Comparison of ENCODE assay signal across 8 cellular contexts in genomic region chr13:48222358-48223015, GRCh38. TPM values are rescaled to one million over a fixed set of nuclear protein-coding genes. Genes with fewer than 3 reads are reported as not detected.
DNase-seq lines count a peak whose midpoint lies in the region; TF ChIP-seq lines count a peak whose summit lies in the region.

No MANE protein-coding gene starts in this region.

- TF ChIP-seq EP300 in sigmoid colon (IDR thresholded peaks at IDR 0.05), result no peak

- TF ChIP-seq CTCF in fibroblast of pulmonary artery (IDR thresholded peaks at IDR 0.05; ENCODE audit: low read length, missing control alignments) (no peak), sigmoid colon (IDR thresholded peaks at IDR 0.05) (no peak)

- intact Hi-C loops in sigmoid colon (cut with DNase I), result no loop called here
- intact Hi-C loops in posterior vena cava (cut with DNase I), result loop anchor here in 1 of 2 donors (10.0 kb wide), 1 partner anchor 78 kb away; no protein-coding TSS in a partner anchor

- peak; percentile 5 for DNase-seq in Daoy (ENCODE audit: low read depth)
- DNase-seq in SKM-1 treated with dmso at 0.1 percent for 144 hours (lab: John Stamatoyannopoulos, UW; ENCODE audit: unreplicated experiment), result peak; percentile 61
- peak; percentile 65 for DNase-seq in fibroblast of pulmonary artery (ENCODE audit: low read depth)
- DNase-seq in sigmoid colon, result peak; percentile 73
- no peak for DNase-seq in NCI-H1436 treated with DMSO at 0.1 percent for 48 hours (lab: John Stamatoyannopoulos, UW)
- DNase-seq in stimulated activated CD8-positive, alpha-beta memory T cell treated with anti-CD3 and anti-CD28 coated beads, Interleukin-4, amount 100 ng/mL, for 48 hours, result no peak
- no peak for DNase-seq in posterior vena cava (ENCODE audit: low spot score)
- no peak for DNase-seq in DMS153 treated with DMSO at 0.1 percent for 48 hours (lab: John Stamatoyannopoulos, UW; ENCODE audit: unreplicated experiment)

- 57 to 60% methylated on average over 11 of the region's 11 CpGs for WGBS in sigmoid colon, 2 donors

- peak overlapping the region; percentile 32 for H3K4me3 ChIP-seq in fibroblast of pulmonary artery (replicated peaks; ENCODE audit: low read depth, low read length)
- peak overlapping the region; percentile 13 to 39 (median 28) for H3K4me3 ChIP-seq in sigmoid colon

- no peak for TF ChIP-seq POLR2A in sigmoid colon (IDR thresholded peaks at IDR 0.05)

- peak overlapping the region; percentile 64 to 73 (median 68) for H3K27ac ChIP-seq in sigmoid colon

- no peaks in the 10 kb centered on the region for H3K36me3 ChIP-seq in sigmoid colon

- H3K9me3 ChIP-seq in sigmoid colon, result no peaks in the 10 kb centered on the region

- H3K27me3 ChIP-seq in sigmoid colon, result no peaks in the 10 kb centered on the region

- peaks cover 2 to 19% (median 17%) of the 10 kb centered on the region in 4 donors for H3K4me1 ChIP-seq in sigmoid colon

RNA-seq across cellular contexts. Expression of gene ITM2B, which starts 10.5 kb away (rescaled TPM):
- 50.7 and 58.0 TPM in 2 replicates for total RNA-seq in Daoy (2014; rRNA removed; shearing (Covaris generic))
- 100 to 1,000 TPM; 266 to 478 (median 371) TPM for total RNA-seq in sigmoid colon
- polyA plus RNA-seq in sigmoid colon, result 100 to 1,000 TPM; 147 to 285 (median 154) TPM
- 100 to 1,000 TPM; 425 to 605 TPM for total RNA-seq in posterior vena cava

Comparison
In these comparisons a context has a peak if more than half of its experiments do, and no peak if none do; other contexts are left out.
1. DNase-seq: peak in Daoy (single experiment), SKM-1 treated with dmso at 0.1 percent for 144 hours (single experiment), fibroblast of pulmonary artery (single experiment) and sigmoid colon (single experiment); none in NCI-H1436 treated with DMSO at 0.1 percent for 48 hours (single experiment), stimulated activated CD8-positive, alpha-beta memory T cell treated with anti-CD3 and anti-CD28 coated beads, Interleukin-4, amount 100 ng/mL, for 48 hours (single experiment), posterior vena cava (single experiment) and DMS153 treated with DMSO at 0.1 percent for 48 hours (single experiment).